ENCODE assay signal across 1 cellular context in the genomic region with DNA sequence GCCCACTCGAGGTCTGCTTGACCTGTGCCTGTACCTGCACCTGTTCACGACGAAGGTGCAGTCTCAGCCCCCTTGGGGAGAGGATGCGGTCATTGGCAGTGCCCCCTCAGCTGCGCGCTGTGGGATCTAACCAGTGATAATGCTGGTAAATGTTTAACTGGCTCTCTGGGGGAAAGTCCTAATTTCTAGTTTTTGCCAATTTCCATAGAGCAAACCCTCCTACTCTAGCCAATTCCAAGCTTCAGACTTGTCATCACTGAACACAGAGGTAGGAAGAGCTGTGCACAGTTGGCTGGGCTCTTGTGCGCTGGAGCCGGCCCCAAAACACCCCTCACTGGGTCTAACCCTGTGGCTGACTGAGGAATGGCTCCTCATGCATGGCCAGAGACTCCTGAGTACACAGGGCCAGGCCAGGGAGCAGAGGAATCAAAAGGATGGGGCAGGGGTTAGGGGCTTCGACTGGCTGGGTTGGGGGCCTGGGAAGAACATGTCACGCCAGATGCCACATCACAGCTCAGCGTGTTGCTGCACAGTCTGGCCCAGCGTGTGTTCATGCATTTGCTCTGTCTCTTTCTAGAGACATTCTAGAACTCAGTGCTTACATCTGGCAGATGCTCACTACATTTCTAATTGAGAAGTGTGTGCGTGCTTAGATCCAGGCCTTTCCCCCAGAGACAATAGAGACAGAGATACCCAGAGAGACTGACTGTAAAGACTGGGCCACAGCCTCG.
TF ChIP-seq lines count a peak whose summit lies in the region.

No MANE protein-coding gene starts in this region.

TF ChIP-seq in GM12878, 131 proteins besides CTCF, POLR2A, EP300 and RAD21 (continued from another document):
- TF ChIP-seq MEF2A (IDR thresholded peaks at IDR 0.05; ENCODE audit: insufficient read depth, low read depth, low read length) (no peak), GATAD2B (conservative IDR thresholded peaks at IDR 0.05; ENCODE audit: low read depth) (no peak), ZSCAN29 (IDR thresholded peaks at IDR 0.05) (no peak), BMI1 (IDR thresholded peaks at IDR 0.05; ENCODE audit: borderline replicate concordance) (no peak)
